ENCODE assay signal across 1 cellular context in genomic region chr6:36572353-36573311, GRCh38.
A peak's percentile ranks its signal among the peaks of the same experiment; 100 is the strongest.
TF ChIP-seq lines count a peak whose summit lies in the region.

No MANE protein-coding gene starts in this region.

TF ChIP-seq in HEK293, 187 proteins besides CTCF, POLR2A, EP300 and RAD21 (continued from another document):
- TF ChIP-seq PRDM10 (tag by site-specific recombination; IDR thresholded peaks at IDR 0.05) = peak; percentile 76
TF ChIP-seq in HEK293: peak in this region for 10; not testable (repeated sequence) for 177.
